In genomic region chr17:60327870-60328362, GRCh38 we compare ENCODE assay signal across 18 cellular contexts.
DNase-seq lines count a peak whose midpoint lies in the region; ATAC-seq, FAIRE-seq and TF ChIP-seq lines count a peak whose summit lies in the region.
"Had no signal": no experiment of that assay in that cellular context is flagged by ENCODE, and none has a peak within 500 bp of the region (broad histone marks: within the 10 kb centered on the region; RNA-seq: fewer than 3 reads in every experiment).

No MANE protein-coding gene starts in this region.

- no peak for TF ChIP-seq CTCF in K562 (IDR thresholded peaks at IDR 0.05 in 2 of 3, conservative IDR thresholded peaks at IDR 0.05 in 1 of 3; ENCODE audit: insufficient read depth in 2 of 3, low read depth in 1 of 3, low read length in 3 of 3)

- peaks cover 7% of the 10 kb centered on the region; the same call in 2 of the 3 replicates for H3K36me3 ChIP-seq in K562 (ENCODE audit: control insufficient read depth, insufficient read depth, low read length)

- no peak overlapping the region; a peak in 1 of 4 replicates for H3K9ac ChIP-seq in K562 (ENCODE audit: insufficient read depth in 1 of 2, low read depth in 2 of 2, low read length in 2 of 2)

- H3K27ac Mint-ChIP-seq in T-helper 17 cell: no peak overlapping the region
- H3K27ac Mint-ChIP-seq: B cell; CD4-positive, alpha-beta memory T cell had no signal

- peaks cover 6% of the 10 kb centered on the region for H3K4me1 Mint-ChIP-seq in T-helper 17 cell

- FAIRE-seq in K562 (lab: Jason Lieb, UNC): no peak
- FAIRE-seq: GM12892, RCC 7860 had no signal

- ATAC-seq in K562: no peak
- ATAC-seq in stimulated activated naive CD8-positive, alpha-beta T cell treated with anti-CD3 and anti-CD28 coated beads, Interleukin-15, Interleukin-2, amounts not matched to agents 100 U/mL and 50 U/mL, for 24 hours: no peak
- ATAC-seq in T-helper 17 cell: no peak

- H3K36me3 Mint-ChIP-seq in T-helper 17 cell (ENCODE audit: low read depth): no peaks in the 10 kb centered on the region

- 92% methylated on average over 7 of the region's 7 CpGs for WGBS in K562 (ENCODE audit: insufficient coverage, low coverage, missing lambda C conversion rate)

- CTCF ChIA-PET in K562 (lab: Yijun Ruan, JAX; ENCODE audit: low intra/inter-chr PET ratio): interaction anchor here (0.6 kb wide), 1 partner anchor 122 kb away, joined by 5 read pairs; no protein-coding TSS in a partner anchor

- intact Hi-C loops in K562 (cut with micrococcal nuclease): no loop called here

- H3K9me1 ChIP-seq in K562 (ENCODE audit: control insufficient read depth, insufficient read depth, low read length): no peaks in the 10 kb centered on the region

- TF ChIP-seq EP300 in K562 (IDR thresholded peaks at IDR 0.05; ENCODE audit: low read length): no peak

- H3K4me3 ChIP-seq in K562: no peak overlapping the region
- peak overlapping the region; percentile 31 for H3K4me3 ChIP-seq in iPS-18c (ENCODE audit: insufficient read depth, low read depth, low read length)

- peaks cover 0 to 15% of the 10 kb centered on the region in 2 experiments; a peak in 1 of 5 replicates for H3K4me1 ChIP-seq in K562 (replicated peaks in 1 of 2; ENCODE audit: control insufficient read depth in 2 of 2, insufficient read depth in 2 of 2, low read length in 2 of 2)

- H3K79me2 ChIP-seq in K562 (ENCODE audit: control insufficient read depth, insufficient read depth, low read length): peaks cover 43% of the 10 kb centered on the region

- H3K4me2 ChIP-seq in K562 (ENCODE audit: insufficient read depth, low read length): no peak overlapping the region

- no peak overlapping the region for H3K27ac ChIP-seq in K562 (ENCODE audit: extremely low read depth, low read depth, low read length)
- peak overlapping the region; percentile 80 for H3K27ac ChIP-seq in temporal lobe (ENCODE audit: low read depth, low read length)
- H3K27ac ChIP-seq: HL-60 had no signal

- no TSS peak for BruUV-seq in K562 (replicated peaks; lab: Mats Ljungman, UMichigan)

- H3K27me3 Mint-ChIP-seq in T-helper 17 cell: no peaks in the 10 kb centered on the region
- H3K27me3 Mint-ChIP-seq: B cell; CD4-positive, alpha-beta memory T cell had no signal

- H3K4me3 Mint-ChIP-seq in T-helper 17 cell: no peak overlapping the region
- H3K4me3 Mint-ChIP-seq: B cell; CD4-positive, alpha-beta memory T cell had no signal

- DNase-seq in HT-29 (ENCODE audit: low spot score): peak; percentile 13
- DNase-seq in K562 (ENCODE audit: extremely low read depth in 1 of 4, low spot score in 3 of 4): no peak
- no peak for DNase-seq in AG08395 (ENCODE audit: low spot score)
- no peak for DNase-seq in stimulated activated naive CD8-positive, alpha-beta T cell treated with anti-CD3 and anti-CD28 coated beads, Interleukin-15, Interleukin-2, amounts not matched to agents 100 U/mL and 50 U/mL, for 24 hours
- no peak for DNase-seq in T-helper 17 cell
- DNase-seq: ACHN; CD4-positive, alpha-beta memory T cell; DMS79 treated with DMSO at 0.1 percent for 48 hours; GDM1; Kasumi-1; NCI-H1436 treated with DMSO at 0.1 percent for 48 hours; NCI-H2081 had no signal

- H2AFZ ChIP-seq in K562 (ENCODE audit: low read depth, low read length): no peak overlapping the region

- H3K9me3 ChIP-seq in K562 (replicated peaks; ENCODE audit: control insufficient read depth, insufficient read depth, low read depth, low read length): no peaks in the 10 kb centered on the region
- peaks cover 2% of the 10 kb centered on the region for H3K9me3 ChIP-seq in iPS-18c (ENCODE audit: control insufficient read depth, insufficient read depth, low read length)
- H3K9me3 ChIP-seq in T-helper 17 cell (ENCODE audit: control insufficient read depth, low read length, poor library complexity, severe bottlenecking): no peaks in the 10 kb centered on the region

- in situ Hi-C loops in K562 (cut with MboI): no loop called here

- H4K20me1 ChIP-seq in K562 (replicated peaks; ENCODE audit: control insufficient read depth, insufficient read depth, low read length): no peaks in the 10 kb centered on the region

- POLR2A ChIA-PET in K562 (lab: Yijun Ruan, JAX): interaction anchor here (0.6 to 1.4 kb wide), 4 partner anchors 9 to 185 kb away, joined by 3 to 9 read pairs (median 4); no protein-coding TSS in a partner anchor

- TF ChIP-seq RAD21 in K562 (CRISPR knock-in tag; conservative IDR thresholded peaks at IDR 0.05 in 1 of 2, IDR thresholded peaks at IDR 0.05 in 1 of 2): no peak

- no peak for TF ChIP-seq POLR2A in K562 (conservative IDR thresholded peaks at IDR 0.05)

- no peaks in the 10 kb centered on the region for H3K27me3 ChIP-seq in K562 (ENCODE audit: control insufficient read depth in 2 of 2, insufficient read depth in 2 of 2, low read length in 2 of 2)

TF ChIP-seq in K562, 482 proteins besides CTCF, POLR2A, EP300 and RAD21:
- TF ChIP-seq DPF2 (IDR thresholded peaks at IDR 0.05) (no peak), POLR2G (IDR thresholded peaks at IDR 0.05; ENCODE audit: low read depth, low read length) (0 out of 2 replicates have a peak, but pooled peaks have one; percentile 26), LARP7 (IDR thresholded peaks at IDR 0.05) (no peak), ZNF75A (CRISPR knock-in tag; IDR thresholded peaks at IDR 0.05) (no peak), ZC3H8 (IDR thresholded peaks at IDR 0.05) (no peak), TBP (optimal IDR thresholded peaks at IDR 0.05; ENCODE audit: low read depth, low read length) (no peak), PKNOX1 (IDR thresholded peaks at IDR 0.05) (no peak), HDAC3 (IDR thresholded peaks at IDR 0.05; ENCODE audit: borderline replicate concordance, partially characterized antibody) (no peak), ZBTB11 (CRISPR knock-in tag; IDR thresholded peaks at IDR 0.05) (peak in 1 of 3 experiments; percentile 6; a peak in 1 of 6 replicates), CCNT2 (IDR thresholded peaks at IDR 0.05; ENCODE audit: borderline replicate concordance, extremely low read depth, insufficient read length, low read depth, low read length) (no peak), MTA3 (IDR thresholded peaks at IDR 0.05; ENCODE audit: borderline replicate concordance) (no peak)
